In genomic region chr22:26658671-26659478, GRCh38 we compare ENCODE assay signal across 1 cellular context.
TF ChIP-seq lines count a peak whose summit lies in the region.

No MANE protein-coding gene starts in this region.

TF ChIP-seq in K562, 482 proteins besides CTCF, POLR2A, EP300 and RAD21 (continued from another document and continues in another):
- TF ChIP-seq ZNF318 (IDR thresholded peaks at IDR 0.05; ENCODE audit: borderline replicate concordance in 1 of 2, low read depth in 1 of 2) (0 out of 4 replicates have a peak, but pooled peaks of 1 of the 2 experiments have one; percentile 73), SRSF7 (optimal IDR thresholded peaks at IDR 0.05; ENCODE audit: low read depth, low read length) (no peak), ZNF512 (tag; IDR thresholded peaks at IDR 0.05) (no peak), HNRNPH1 (optimal IDR thresholded peaks at IDR 0.05; ENCODE audit: low read depth, low read length) (no peak), ZNF561 (CRISPR knock-in tag; conservative IDR thresholded peaks at IDR 0.05) (no peak), U2AF2 (optimal IDR thresholded peaks at IDR 0.05; ENCODE audit: low read depth, low read length) (no peak), UBTF (IDR thresholded peaks at IDR 0.05; ENCODE audit: borderline replicate concordance in 1 of 2, low read depth in 2 of 2, low read length in 2 of 2) (no peak), KAT2B (IDR thresholded peaks at IDR 0.05; ENCODE audit: low read depth, low read length) (no peak), XRCC5 (IDR thresholded peaks at IDR 0.05; ENCODE audit: low read depth, low read length) (no peak; the same call in 1 of the 2 replicates), SUPT5H (IDR thresholded peaks at IDR 0.05) (no peak), JUND (IDR thresholded peaks at IDR 0.05; ENCODE audit: borderline replicate concordance, low read depth, low read length) (peak; percentile 94), JUND (tag; IDR thresholded peaks at IDR 0.05; ENCODE audit: borderline replicate concordance, low read depth, low read length) (peak; percentile 91; the same call in 2 of the 3 replicates), GATAD2B (IDR thresholded peaks at IDR 0.05; ENCODE audit: borderline replicate concordance) (no peak), SNIP1 (IDR thresholded peaks at IDR 0.05; ENCODE audit: low read depth) (no peak), ZC3H4 (CRISPR knock-in tag; IDR thresholded peaks at IDR 0.05; ENCODE audit: borderline replicate concordance) (no peak), SRSF9 (IDR thresholded peaks at IDR 0.05; ENCODE audit: borderline replicate concordance, low read depth, low read length) (no peak), RFX7 (CRISPR knock-in tag; IDR thresholded peaks at IDR 0.05) (no peak), CAMTA2 (CRISPR knock-in tag; conservative IDR thresholded peaks at IDR 0.05) (no peak), RERE (CRISPR knock-in tag; IDR thresholded peaks at IDR 0.05; ENCODE audit: borderline replicate concordance) (no peak), ATF3 (IDR thresholded peaks at IDR 0.05) (peak; percentile 92), ATF3 (CRISPR knock-in tag; conservative IDR thresholded peaks at IDR 0.05) (no peak; the same call in 1 of the 2 replicates), RBM15 (IDR thresholded peaks at IDR 0.05; ENCODE audit: insufficient read depth, low read length) (no peak), SRSF1 (IDR thresholded peaks at IDR 0.05; ENCODE audit: low read depth, low read length) (no peak), CHD1 (IDR thresholded peaks at IDR 0.05; ENCODE audit: low read length) (no peak), NR0B1 (IDR thresholded peaks at IDR 0.05; ENCODE audit: partially characterized antibody) (no peak), SP1 (CRISPR knock-in tag; IDR thresholded peaks at IDR 0.05) (no peak), CTCFL (IDR thresholded peaks at IDR 0.05; ENCODE audit: borderline replicate concordance, insufficient read depth, low read depth, low read length, poor library complexity, severe bottlenecking) (no peak), ESRRA (IDR thresholded peaks at IDR 0.05; ENCODE audit: borderline replicate concordance, low read depth) (no peak), ELK1 (CRISPR knock-in tag; IDR thresholded peaks at IDR 0.05) (no peak), NR2C2 (CRISPR knock-in tag; IDR thresholded peaks at IDR 0.05) (no peak), NR2C2 (tag; IDR thresholded peaks at IDR 0.05) (no peak), BHLHE40 (IDR thresholded peaks at IDR 0.05; ENCODE audit: low read length) (no peak), RB1 (IDR thresholded peaks at IDR 0.05; ENCODE audit: low read depth) (peak; percentile 23; the same call in 1 of the 2 replicates)
